ENCODE assay signal across 37 cellular contexts in genomic region chr7:147674705-147675104, GRCh38.
"Had no signal": no experiment of that assay in that cellular context is flagged by ENCODE, and none has a peak within 500 bp of the region (broad histone marks: within the 10 kb centered on the region; RNA-seq: fewer than 3 reads in every experiment).

No MANE protein-coding gene starts in this region.

- H3K4me3 Mint-ChIP-seq: activated B cell treated with CpG ODN at 0.5 μM for 24 hours; activated CD4-positive, alpha-beta memory T cell treated with anti-CD3 and anti-CD28 coated beads for 36 hours; activated CD4-positive, alpha-beta T cell treated with anti-CD3 and anti-CD28 coated beads, Interleukin-2, amount 10 ng/mL, durations not matched to agents 24 days and 14 days; activated CD8-positive, alpha-beta T cell treated with anti-CD3 and anti-CD28 coated beads for 36 hours; activated naive CD4-positive, alpha-beta T cell treated with anti-CD3 and anti-CD28 coated beads for 36 hours; activated naive CD8-positive, alpha-beta T cell treated with anti-CD3 and anti-CD28 coated beads for 36 hours; activated T-cell treated with anti-CD3 and anti-CD28 coated beads, Interleukin-2, amount 50 U/mL, for 4 hours; activated T-cell treated with anti-CD3 and anti-CD28 coated beads, Interleukin-2, amount 50 U/mL, for 72 hours; activated T-helper 1 cell treated with anti-CD3 and anti-CD28 coated beads, Interleukin-12 subunit alpha, Interleukin-12 subunit beta, Interleukin-2, Interleukin-4 antibody, amounts not matched to agents 30 ng/mL and 10 ng/mL and 1 ng/mL, durations not matched to agents 14 hours and 24 hours and 36 hours; activated T-helper 17 cell treated with anti-CD3 and anti-CD28 coated beads, Interleukin-2, amount 50 U/mL, for 72 hours; T-helper 1 cell treated with Interleukin-12 subunit alpha and Interleukin-12 subunit beta and Interleukin-4 antibody, amounts not matched to agents 30 μg/mL and 1 μg/mL, for 36 hours; T-helper 2 cell treated with Interferon-gamma antibody and Interleukin-4, amounts not matched to agents 5 μg/mL and 100 μg/mL, for 36 hours had no signal

- H3K27ac Mint-ChIP-seq: activated B cell treated with CpG ODN at 0.5 μM for 24 hours; activated CD4-positive, alpha-beta memory T cell treated with anti-CD3 and anti-CD28 coated beads for 36 hours; activated CD4-positive, alpha-beta T cell treated with anti-CD3 and anti-CD28 coated beads, Interleukin-2, amount 10 ng/mL, durations not matched to agents 24 days and 14 days; activated CD8-positive, alpha-beta T cell treated with anti-CD3 and anti-CD28 coated beads for 36 hours; activated naive CD4-positive, alpha-beta T cell treated with anti-CD3 and anti-CD28 coated beads for 36 hours; activated naive CD4-positive, alpha-beta T cell treated with anti-CD3 and anti-CD28 coated beads, Interleukin-2, amount 50 U/mL, for 72 hours; activated naive CD8-positive, alpha-beta T cell treated with anti-CD3 and anti-CD28 coated beads for 36 hours; activated T-cell treated with anti-CD3 and anti-CD28 coated beads, Interleukin-2, amount 50 U/mL, for 72 hours; activated T-helper 1 cell treated with anti-CD3 and anti-CD28 coated beads, Interleukin-12 subunit alpha, Interleukin-12 subunit beta, Interleukin-2, Interleukin-4 antibody, amounts not matched to agents 30 ng/mL and 10 ng/mL and 1 ng/mL, durations not matched to agents 14 hours and 24 hours and 36 hours; activated T-helper 17 cell treated with anti-CD3 and anti-CD28 coated beads, Interleukin-2, amount 50 U/mL, for 72 hours; T-helper 1 cell treated with Interleukin-12 subunit alpha and Interleukin-12 subunit beta and Interleukin-4 antibody, amounts not matched to agents 30 μg/mL and 1 μg/mL, for 36 hours; T-helper 2 cell treated with Interferon-gamma antibody and Interleukin-4, amounts not matched to agents 5 μg/mL and 100 μg/mL, for 36 hours had no signal

- H3K9me3 Mint-ChIP-seq: activated CD4-positive, alpha-beta T cell treated with anti-CD3 and anti-CD28 coated beads, Interleukin-2, amount 10 ng/mL, durations not matched to agents 24 days and 14 days; activated CD8-positive, alpha-beta T cell treated with anti-CD3 and anti-CD28 coated beads for 36 hours; activated naive CD8-positive, alpha-beta T cell treated with anti-CD3 and anti-CD28 coated beads for 36 hours; activated T-helper 17 cell treated with anti-CD3 and anti-CD28 coated beads, Interleukin-2, amount 50 U/mL, for 72 hours had no signal

- H3K9me3 ChIP-seq: adrenal gland, body of pancreas, breast epithelium had no signal

- H3K27me3 Mint-ChIP-seq: activated B cell treated with CpG ODN at 0.5 μM for 24 hours; activated CD4-positive, alpha-beta memory T cell treated with anti-CD3 and anti-CD28 coated beads for 36 hours; activated CD4-positive, alpha-beta T cell treated with anti-CD3 and anti-CD28 coated beads, Interleukin-2, amount 10 ng/mL, durations not matched to agents 24 days and 14 days; activated CD8-positive, alpha-beta T cell treated with anti-CD3 and anti-CD28 coated beads for 36 hours; activated naive CD8-positive, alpha-beta T cell treated with anti-CD3 and anti-CD28 coated beads for 36 hours; activated T-helper 17 cell treated with anti-CD3 and anti-CD28 coated beads, Interleukin-2, amount 50 U/mL, for 72 hours had no signal

- DNase-seq: activated B cell treated with CpG ODN at 0.5 μM for 24 hours; activated CD4-positive, alpha-beta memory T cell treated with anti-CD3 and anti-CD28 coated beads for 36 hours; activated CD4-positive, alpha-beta T cell treated with anti-CD3 and anti-CD28 coated beads for 4 hours; activated CD4-positive, alpha-beta T cell treated with anti-CD3 and anti-CD28 coated beads, Interleukin-2, amount 10 ng/mL, durations not matched to agents 24 days and 14 days; activated CD4-positive, alpha-beta T cell treated with anti-CD3 and anti-CD28 coated beads, Interleukin-2, amount 50 U/mL, for 1 hour; activated CD4-positive, alpha-beta T cell treated with anti-CD3 and anti-CD28 coated beads, Interleukin-2, amount 50 U/mL, for 4 hours; activated CD4-positive, CD25-positive, alpha-beta regulatory T cell treated with anti-CD3 and anti-CD28 coated beads, Interleukin-2, amount 50 U/mL, for 72 hours; activated CD8-positive, alpha-beta memory T cell treated with anti-CD3 and anti-CD28 coated beads, Interleukin-2, amount 50 U/mL, for 4 hours; activated CD8-positive, alpha-beta T cell treated with anti-CD3 and anti-CD28 coated beads for 36 hours; activated effector memory CD4-positive, alpha-beta T cell treated with anti-CD3 and anti-CD28 coated beads, Interleukin-2, amount 50 U/mL, for 16 hours; activated gamma-delta T cell treated with Interleukin-2 at 50 U/mL for 16 hours; activated naive CD4-positive, alpha-beta T cell; activated naive CD4-positive, alpha-beta T cell treated with anti-CD3 and anti-CD28 coated beads for 36 hours; activated naive CD4-positive, alpha-beta T cell treated with anti-CD3 and anti-CD28 coated beads, Interleukin-2, amount 50 U/mL, for 16 hours; activated naive CD8-positive, alpha-beta T cell treated with anti-CD3 and anti-CD28 coated beads for 36 hours; activated T-cell treated with anti-CD3 and anti-CD28 coated beads for 4 hours; activated T-cell treated with anti-CD3 and anti-CD28 coated beads, Interleukin-2, amount 50 U/mL, for 1 hour; activated T-cell treated with anti-CD3 and anti-CD28 coated beads, Interleukin-2, amount 50 U/mL, for 4 hours; activated T-cell treated with anti-CD3 and anti-CD28 coated beads, Interleukin-2, amount 50 U/mL, for 72 hours; adrenal gland; amniotic stem cell; aorta; body of pancreas; brain microvascular endothelial cell; central memory CD4-positive, alpha-beta T cell; T-helper 1 cell; T-helper 2 cell; T-helper 9 cell had no signal

- ATAC-seq: activated CD8-positive, alpha-beta T cell treated with anti-CD3 and anti-CD28 coated beads for 36 hours; activated naive CD4-positive, alpha-beta T cell treated with anti-CD3 and anti-CD28 coated beads, Interleukin-2, amount 50 U/mL, for 72 hours; activated T-cell treated with anti-CD3 and anti-CD28 coated beads, Interleukin-2, amount 50 U/mL, for 4 hours; activated T-cell treated with anti-CD3 and anti-CD28 coated beads, Interleukin-2, amount 50 U/mL, for 72 hours; activated T-helper 17 cell treated with anti-CD3 and anti-CD28 coated beads, Interleukin-2, amount 50 U/mL, for 72 hours; body of pancreas had no signal

- H3K27ac ChIP-seq: adrenal gland, body of pancreas, brain microvascular endothelial cell, breast epithelium, VCaP had no signal

- H3K4me1 ChIP-seq: adrenal gland, body of pancreas, breast epithelium had no signal

- H3K36me3 ChIP-seq: adrenal gland, brain microvascular endothelial cell, breast epithelium had no signal

- H3K27me3 ChIP-seq: adrenal gland, body of pancreas, brain microvascular endothelial cell, breast epithelium had no signal

- FAIRE-seq: astrocyte, TTC549 had no signal

- H3K4me3 ChIP-seq: adrenal gland, body of pancreas, breast epithelium had no signal

- H3K4me1 Mint-ChIP-seq: activated B cell treated with CpG ODN at 0.5 μM for 24 hours; activated CD4-positive, alpha-beta T cell treated with anti-CD3 and anti-CD28 coated beads, Interleukin-2, amount 10 ng/mL, durations not matched to agents 24 days and 14 days; activated naive CD8-positive, alpha-beta T cell treated with anti-CD3 and anti-CD28 coated beads for 36 hours; activated T-helper 17 cell treated with anti-CD3 and anti-CD28 coated beads, Interleukin-2, amount 50 U/mL, for 72 hours had no signal

- H3K36me3 Mint-ChIP-seq: activated CD4-positive, alpha-beta memory T cell treated with anti-CD3 and anti-CD28 coated beads for 36 hours; activated naive CD4-positive, alpha-beta T cell treated with anti-CD3 and anti-CD28 coated beads, Interleukin-2, amount 50 U/mL, for 72 hours; activated naive CD8-positive, alpha-beta T cell treated with anti-CD3 and anti-CD28 coated beads for 36 hours had no signal
